ENCODE assay signal across 24 cellular contexts in genomic region chr15:31035610-31036009, GRCh38.
"Had no signal": no experiment of that assay in that cellular context is flagged by ENCODE, and none has a peak within 500 bp of the region (broad histone marks: within the 10 kb centered on the region; RNA-seq: fewer than 3 reads in every experiment).

No MANE protein-coding gene starts in this region.

- H3K27ac ChIP-seq: hepatocyte, left ventricle myocardium inferior, pancreas, prostate gland, skin epidermis, tibial nerve, upper lobe of left lung, vagina had no signal

- H3K4me2 ChIP-seq: hepatocyte had no signal

- H3K4me3 Mint-ChIP-seq: naive thymus-derived CD4-positive, alpha-beta T cell; natural killer cell treated with Interleukin-12 subunit alpha and Interleukin-12 subunit beta and Interleukin-15 and Interleukin-18, amount 100 ng/mL, for 72 hours; stimulated activated effector memory CD8-positive, alpha-beta T cell treated with anti-CD3 and anti-CD28 coated beads, Interleukin-12 subunit alpha, Interleukin-12 subunit beta, amount 100 ng/mL, for 72 hours; stimulated activated naive CD8-positive, alpha-beta T cell treated with anti-CD3 and anti-CD28 coated beads, Interleukin-15, Interleukin-2, amounts not matched to agents 100 ng/mL and 50 ng/mL, for 24 hours had no signal

- H3K9me3 Mint-ChIP-seq: naive thymus-derived CD4-positive, alpha-beta T cell; natural killer cell treated with Interleukin-12 subunit alpha and Interleukin-12 subunit beta and Interleukin-15 and Interleukin-18, amount 100 ng/mL, for 72 hours; stimulated activated effector memory CD8-positive, alpha-beta T cell treated with anti-CD3 and anti-CD28 coated beads, Interleukin-12 subunit alpha, Interleukin-12 subunit beta, amount 100 ng/mL, for 72 hours; stimulated activated naive CD8-positive, alpha-beta T cell treated with anti-CD3 and anti-CD28 coated beads, Interleukin-15, Interleukin-2, amounts not matched to agents 100 ng/mL and 50 ng/mL, for 24 hours had no signal

- H3K36me3 ChIP-seq: left ventricle myocardium inferior, pancreas, prostate gland, tibial nerve, upper lobe of left lung, vagina had no signal

- FAIRE-seq: pancreas had no signal

- H3K4me1 ChIP-seq: pancreas, prostate gland had no signal

- H3K4me3 ChIP-seq: hepatocyte, left ventricle myocardium inferior, lung, mucosa of descending colon, pancreas, prostate gland, skin epidermis, tibial nerve, upper lobe of left lung, vagina had no signal

- H3K9me3 ChIP-seq: mucosa of descending colon, pancreas, prostate gland, tibial nerve, upper lobe of left lung, vagina had no signal

- H3K4me1 Mint-ChIP-seq: stimulated activated effector memory CD8-positive, alpha-beta T cell treated with anti-CD3 and anti-CD28 coated beads, Interleukin-12 subunit alpha, Interleukin-12 subunit beta, amount 100 ng/mL, for 72 hours had no signal

- H3K27me3 ChIP-seq: hepatocyte, pancreas, tibial nerve, upper lobe of left lung, vagina had no signal

- H3K27ac Mint-ChIP-seq: naive thymus-derived CD4-positive, alpha-beta T cell; natural killer cell treated with Interleukin-12 subunit alpha and Interleukin-12 subunit beta and Interleukin-15 and Interleukin-18, amount 100 ng/mL, for 72 hours; stimulated activated effector memory CD8-positive, alpha-beta T cell treated with anti-CD3 and anti-CD28 coated beads, Interleukin-12 subunit alpha, Interleukin-12 subunit beta, amount 100 ng/mL, for 72 hours; stimulated activated naive CD8-positive, alpha-beta T cell treated with anti-CD3 and anti-CD28 coated beads, Interleukin-15, Interleukin-2, amounts not matched to agents 100 ng/mL and 50 ng/mL, for 24 hours had no signal

- H3K27me3 Mint-ChIP-seq: stimulated activated naive CD8-positive, alpha-beta T cell treated with anti-CD3 and anti-CD28 coated beads, Interleukin-15, Interleukin-2, amounts not matched to agents 100 ng/mL and 50 ng/mL, for 24 hours had no signal

- H3K79me2 ChIP-seq: hepatocyte had no signal

- H3K36me3 Mint-ChIP-seq: naive thymus-derived CD4-positive, alpha-beta T cell; natural killer cell treated with Interleukin-12 subunit alpha and Interleukin-12 subunit beta and Interleukin-15 and Interleukin-18, amount 100 ng/mL, for 72 hours; stimulated activated effector memory CD8-positive, alpha-beta T cell treated with anti-CD3 and anti-CD28 coated beads, Interleukin-12 subunit alpha, Interleukin-12 subunit beta, amount 100 ng/mL, for 72 hours had no signal

- ATAC-seq: mucosa of descending colon; naive thymus-derived CD4-positive, alpha-beta T cell; natural killer cell treated with Interleukin-12 subunit alpha and Interleukin-12 subunit beta and Interleukin-15 and Interleukin-18, amount 100 ng/mL, for 72 hours; pancreas; right cardiac atrium; sciatic nerve; stimulated activated effector memory CD8-positive, alpha-beta T cell treated with anti-CD3 and anti-CD28 coated beads, Interleukin-12 subunit alpha, Interleukin-12 subunit beta, amount 100 ng/mL, for 72 hours had no signal

- H2AFZ ChIP-seq: hepatocyte had no signal

- DNase-seq: islet precursor cell; left ventricle myocardium inferior; mesendoderm; midbrain; mucosa of descending colon; naive thymus-derived CD4-positive, alpha-beta T cell; pancreas; posterior cingulate gyrus; retina; right cardiac atrium; stimulated activated CD4-positive, alpha-beta T cell treated with anti-CD3 and anti-CD28 coated beads, Interleukin-12 subunit alpha, Interleukin-12 subunit beta, amount 100 ng/mL, for 4 hours; stimulated activated CD4-positive, alpha-beta T cell treated with anti-CD3 and anti-CD28 coated beads, Interleukin-4, amount 100 ng/mL, for 24 hours; stimulated activated naive CD4-positive, alpha-beta T cell; upper lobe of left lung had no signal
